Comparison of ENCODE assay signal across 8 cellular contexts in the genomic region with DNA sequence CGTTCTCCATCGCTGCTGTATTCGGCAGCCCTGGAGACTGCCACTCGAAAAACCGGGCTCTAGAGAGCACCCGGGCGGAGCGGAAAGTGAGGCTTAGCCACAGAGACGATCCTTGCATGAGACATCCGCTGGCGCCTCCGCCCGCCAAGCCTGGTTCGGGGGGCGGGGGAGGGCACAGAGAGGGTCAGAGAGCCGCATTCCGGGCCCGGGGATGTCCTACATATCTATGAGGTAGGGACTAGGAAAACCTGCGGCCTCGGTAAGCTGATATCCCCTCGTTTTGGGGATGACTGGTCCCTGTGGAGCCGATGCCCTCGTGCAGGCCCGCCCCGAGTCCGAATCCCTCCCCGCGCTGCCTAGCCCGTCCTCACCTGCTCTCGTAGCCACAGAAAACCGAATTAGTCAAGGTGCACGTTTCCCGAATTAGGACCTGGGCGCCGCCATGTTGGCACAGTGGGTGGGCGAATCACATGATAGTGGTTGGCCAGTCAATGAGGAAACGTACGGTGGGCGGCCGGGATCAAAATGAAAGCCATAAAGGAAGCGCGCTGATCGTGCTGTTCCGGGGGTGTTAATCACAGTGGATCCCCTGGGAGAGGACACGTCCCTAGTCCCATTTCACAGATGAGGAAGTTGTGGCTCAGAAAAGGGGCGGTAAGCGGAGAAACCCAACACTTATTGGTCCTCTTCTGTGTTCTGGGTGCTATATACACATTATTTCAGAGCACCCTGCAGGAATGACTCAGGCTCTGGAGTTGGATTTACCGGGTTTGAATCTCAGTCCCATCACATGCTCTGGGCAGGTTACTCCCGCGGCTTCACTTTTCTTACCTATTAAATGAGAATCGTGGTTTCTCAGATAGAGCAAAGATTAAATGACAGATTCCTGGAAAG. TPM values are rescaled to one million over a fixed set of nuclear protein-coding genes. Genes with fewer than 3 reads are reported as not detected.
DNase-seq lines count a peak whose midpoint lies in the region; ATAC-seq and TF ChIP-seq lines count a peak whose summit lies in the region.

A gene (minus strand): TSS at position 459 of the 894 bp plus-strand sequence. CDS start 341 bp downstream, at position 118.

- peak within 1 kb of the TSS; percentile 76 for H2AFZ ChIP-seq in PC-9

- H3K27ac ChIP-seq in PC-9 (peak within 1 kb of the TSS; percentile 77), esophagus (ENCODE audit: low read depth in 2 of 2, low read length in 1 of 2) (peak within 1 kb of the TSS; percentile 83 to 91), muscle layer of colon (ENCODE audit: low read depth, low read length) (peak within 1 kb of the TSS; percentile 81)

- no peaks in the 10 kb centered on the region for H3K27me3 ChIP-seq in PC-9 (ENCODE audit: insufficient read depth, low read depth)
- H3K27me3 ChIP-seq in esophagus (ENCODE audit: control insufficient read depth in 1 of 2, insufficient read depth in 2 of 2, low read length in 2 of 2): no peaks in the 10 kb centered on the region
- H3K27me3 ChIP-seq in muscle layer of colon (ENCODE audit: control insufficient read depth in 1 of 2, insufficient read depth in 2 of 2, low read length in 2 of 2): no peaks in the 10 kb centered on the region

- WGBS in esophagus, 2 donors: 0% methylated on average over 51 of the region's 51 CpGs

- no peaks in the 10 kb centered on the region for H3K9me2 ChIP-seq in PC-9 (ENCODE audit: insufficient read depth)

- H4K20me1 ChIP-seq in PC-9 (ENCODE audit: insufficient read depth): peaks cover 27% of the 10 kb centered on the region

- ATAC-seq in GM19328 (IDR thresholded peaks at IDR 0.05; ENCODE audit: unreplicated experiment): peak; percentile 41

- H3K4me1 ChIP-seq in PC-9 (replicated peaks; ENCODE audit: insufficient read depth) (peaks cover 29% of the 10 kb centered on the region), esophagus (ENCODE audit: control insufficient read depth in 2 of 2, insufficient read depth in 2 of 2, low read length in 1 of 2) (peaks cover 11 to 13% of the 10 kb centered on the region in 2 donors), muscle layer of colon (ENCODE audit: insufficient read depth, low read length) (peaks cover 31% of the 10 kb centered on the region)

- peak within 1 kb of the TSS; percentile 78 for H3K4me2 ChIP-seq in PC-9

- H3K36me3 ChIP-seq in PC-9 (ENCODE audit: low read depth) (peaks cover 24% of the 10 kb centered on the region; the same call in 1 of the 2 replicates), esophagus (ENCODE audit: control insufficient read depth in 2 of 2, insufficient read depth in 2 of 2, low read length in 1 of 2) (peaks cover 4 to 6% of the 10 kb centered on the region in 2 donors), muscle layer of colon (ENCODE audit: insufficient read depth, low read length) (peaks cover 6% of the 10 kb centered on the region)

- peaks cover 23% of the 10 kb centered on the region; the same call in 1 of the 2 replicates for H3F3A ChIP-seq in PC-9 (ENCODE audit: insufficient read depth, low read depth)

- POLR2A ChIA-PET in PC-9 (lab: Charles Lee; ENCODE audit: unreplicated experiment): no interaction called here

- no peak for TF ChIP-seq CTCF in PC-9 (conservative IDR thresholded peaks at IDR 0.05)

- H3K4me3 ChIP-seq in Jurkat, Clone E6-1 (ENCODE audit: low read length): peak within 1 kb of the TSS; percentile 97
- H3K4me3 ChIP-seq in PC-9 (peak within 1 kb of the TSS; percentile 86), esophagus (ENCODE audit: low read depth in 1 of 2, low read length in 2 of 2) (peak within 1 kb of the TSS; percentile 80 to 89), muscle layer of colon (ENCODE audit: low read depth in 1 of 2, low read length in 2 of 2) (peak within 1 kb of the TSS; percentile 76 to 92)

- peaks cover 69% of the 10 kb centered on the region for H3K79me2 ChIP-seq in PC-9 (ENCODE audit: low read depth)

- H3K9me3 ChIP-seq in PC-9 (ENCODE audit: insufficient read depth, low read depth) (no peaks in the 10 kb centered on the region), esophagus (ENCODE audit: control insufficient read depth in 2 of 2, insufficient read depth in 1 of 2, low read depth in 1 of 2, low read length in 1 of 2) (no peaks in the 10 kb centered on the region), muscle layer of colon (ENCODE audit: low read length) (no peaks in the 10 kb centered on the region)

- DNase-seq in AG20443 (ENCODE audit: low spot score) (peak; percentile 94), PC-9 (peak; percentile 88 to 90), activated T-cell treated with anti-CD3 and anti-CD28 coated beads for 48 hours (ENCODE audit: low read depth) (peak; percentile 88)
- DNase-seq in Jurkat, Clone E6-1 (ENCODE audit: low read depth, low spot score): peak; percentile 91
- DNase-seq in stimulated activated CD8-positive, alpha-beta memory T cell treated with anti-CD3 and anti-CD28 coated beads, Interleukin-4, amount 100 ng/mL, for 48 hours: peak; percentile 95

- peak within 1 kb of the TSS; percentile 57 for H3K9ac ChIP-seq in muscle layer of colon (ENCODE audit: low read length)

- BruUV-seq in PC-9 (replicated peaks; lab: Mats Ljungman, UMichigan): TSS peak; percentile 43

- CTCF ChIA-PET in PC-9 (lab: Charles Lee): interaction anchor here (0.6 kb wide), 1 partner anchor 55 kb away, joined by 4 read pairs; no protein-coding TSS in a partner anchor

- intact Hi-C loops in PC-9 (cut with micrococcal nuclease; ENCODE audit: unreplicated experiment): loop anchor here (10.0 kb wide), 1 partner anchor 148 kb away; no protein-coding TSS in a partner anchor

RNA-seq across cellular contexts. Expression of the gene that starts here (rescaled TPM):
- 52.9 TPM for polyA plus RNA-seq in Jurkat, Clone E6-1 (2012; ENCODE audit: insufficient read depth, insufficient read length)
- total RNA-seq in PC-9 (2021): 44.1 and 51.1 TPM in 2 replicates
- 10 to 100 TPM; 34.0 to 59.5 TPM for polyA plus RNA-seq in esophagus

Comparison
In these comparisons a context has a peak if more than half of its experiments do, and no peak if none do; other contexts are left out.
1. Peak in every context shown above with its lines: DNase-seq, ATAC-seq, H3K4me3 ChIP-seq and H3K27ac ChIP-seq.